Comparison of ENCODE assay signal across 8 cellular contexts in the genomic region with DNA sequence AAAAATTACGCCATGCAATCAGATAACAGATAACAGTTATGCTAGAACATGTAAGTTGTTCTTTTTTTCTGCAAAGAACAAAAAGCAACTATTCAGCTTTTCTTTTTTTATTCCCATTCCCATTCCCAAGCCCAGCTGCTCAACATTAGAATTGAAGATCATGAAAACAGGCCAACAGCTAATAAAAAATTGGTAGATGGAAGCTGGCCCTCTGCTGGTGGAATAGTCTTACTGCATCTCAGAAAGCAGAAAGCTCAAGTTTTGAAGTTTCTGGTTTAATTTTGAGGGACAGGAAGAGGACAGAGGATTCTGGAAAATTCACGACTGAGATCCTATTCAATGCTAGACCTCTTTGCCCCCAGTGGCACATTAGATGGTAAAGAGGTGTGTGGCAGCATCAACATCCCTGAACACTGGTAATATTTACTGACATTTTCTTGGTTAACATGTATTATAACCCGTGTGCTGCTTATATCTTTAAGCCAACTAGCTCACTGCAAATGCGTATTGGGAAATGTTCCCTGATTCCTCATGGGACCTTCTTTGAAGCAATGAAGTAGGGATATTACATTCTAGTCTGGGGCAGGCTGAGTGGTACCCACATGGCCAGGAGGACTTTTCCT.
DNase-seq lines count a peak whose midpoint lies in the region; ATAC-seq and TF ChIP-seq lines count a peak whose summit lies in the region.

No MANE protein-coding gene starts in this region.

- H2AFZ ChIP-seq in parathyroid adenoma: no peak overlapping the region

- TF ChIP-seq CTCF in GM06990 (IDR thresholded peaks at IDR 0.05; ENCODE audit: insufficient read depth, low read length, poor library complexity, severe bottlenecking) (peak; percentile 90), dorsolateral prefrontal cortex (IDR thresholded peaks at IDR 0.05 in 54 of 56, conservative IDR thresholded peaks at IDR 0.05 in 2 of 56; ENCODE audit: low read depth in 1 of 56, partially characterized antibody in 56 of 56) (peak; percentile 81 to 97 (median 90)), parathyroid adenoma (IDR thresholded peaks at IDR 0.05) (peak; percentile 72)

- no peaks in the 10 kb centered on the region for H3K4me1 ChIP-seq in parathyroid adenoma

- H3K4me2 ChIP-seq in parathyroid adenoma (ENCODE audit: low read length): no peak overlapping the region

- no peaks in the 10 kb centered on the region for H3K9me3 ChIP-seq in parathyroid adenoma (ENCODE audit: control insufficient read depth, low read length)

- H3K4me3 ChIP-seq in GM06990 (replicated peaks; ENCODE audit: low read depth, low read length): no peak overlapping the region
- H3K4me3 ChIP-seq in dorsolateral prefrontal cortex: peak overlapping the region in 15 of 59 donors; percentile 9 to 70 (median 28)
- no peak overlapping the region for H3K4me3 ChIP-seq in parathyroid adenoma (ENCODE audit: low read depth, low read length)

- H3K36me3 ChIP-seq in GM06990 (ENCODE audit: control insufficient read depth, insufficient read depth, low read length): no peaks in the 10 kb centered on the region
- H3K36me3 ChIP-seq in parathyroid adenoma (ENCODE audit: control insufficient read depth, insufficient read depth, low read length): no peaks in the 10 kb centered on the region

- DNase-seq in A172 (ENCODE audit: low spot score) (peak; percentile 12), GM06990 (ENCODE audit: extremely low read depth, insufficient read length) (no peak), NCI-H526 (lab: John Stamatoyannopoulos, UW) (peak; percentile 37 to 66), dorsolateral prefrontal cortex (peak in 2 of 10 donors; percentile 44 to 69), GM19240 (ENCODE audit: insufficient read length, low spot score) (no peak)

- peaks cover 1% of the 10 kb centered on the region; the same call in 1 of the 2 replicates for H3K27me3 ChIP-seq in GM06990 (replicated peaks; ENCODE audit: control insufficient read depth, insufficient read depth, low read length)
- peaks cover 0 to 2% (median 0%) of the 10 kb centered on the region in 45 donors for H3K27me3 ChIP-seq in dorsolateral prefrontal cortex
- no peaks in the 10 kb centered on the region for H3K27me3 ChIP-seq in parathyroid adenoma (ENCODE audit: control insufficient read depth, insufficient read depth, low read length)

- ATAC-seq in GM18870 (IDR thresholded peaks at IDR 0.05; ENCODE audit: unreplicated experiment) (no peak), HG02938 (IDR thresholded peaks at IDR 0.05; ENCODE audit: unreplicated experiment) (no peak)

- no peak overlapping the region for H3K9ac ChIP-seq in parathyroid adenoma

- no peaks in the 10 kb centered on the region for H3K79me2 ChIP-seq in parathyroid adenoma

- H3K27ac ChIP-seq in dorsolateral prefrontal cortex: peak overlapping the region in 34 of 59 donors; percentile 1 to 90 (median 38)
- H3K27ac ChIP-seq in parathyroid adenoma: no peak overlapping the region

- intact Hi-C loops in dorsolateral prefrontal cortex (cut with DNase I): loop anchor here (1.0 to 10.0 kb wide), 5 partner anchors 51 to 1246 kb away; no protein-coding TSS in a partner anchor

Comparison
In these comparisons a context has a peak if more than half of its experiments do, and no peak if none do; other contexts are left out.
1. DNase-seq: peak in A172 (single experiment) and NCI-H526 (2 of 2); none in GM06990 (single experiment) and GM19240 (single experiment).
2. Peak in every context shown above with its lines, with median percentiles within 50 percentile points of each other: CTCF ChIP-seq.